8 cellular contexts compared by ENCODE assay signal in the genomic region with DNA sequence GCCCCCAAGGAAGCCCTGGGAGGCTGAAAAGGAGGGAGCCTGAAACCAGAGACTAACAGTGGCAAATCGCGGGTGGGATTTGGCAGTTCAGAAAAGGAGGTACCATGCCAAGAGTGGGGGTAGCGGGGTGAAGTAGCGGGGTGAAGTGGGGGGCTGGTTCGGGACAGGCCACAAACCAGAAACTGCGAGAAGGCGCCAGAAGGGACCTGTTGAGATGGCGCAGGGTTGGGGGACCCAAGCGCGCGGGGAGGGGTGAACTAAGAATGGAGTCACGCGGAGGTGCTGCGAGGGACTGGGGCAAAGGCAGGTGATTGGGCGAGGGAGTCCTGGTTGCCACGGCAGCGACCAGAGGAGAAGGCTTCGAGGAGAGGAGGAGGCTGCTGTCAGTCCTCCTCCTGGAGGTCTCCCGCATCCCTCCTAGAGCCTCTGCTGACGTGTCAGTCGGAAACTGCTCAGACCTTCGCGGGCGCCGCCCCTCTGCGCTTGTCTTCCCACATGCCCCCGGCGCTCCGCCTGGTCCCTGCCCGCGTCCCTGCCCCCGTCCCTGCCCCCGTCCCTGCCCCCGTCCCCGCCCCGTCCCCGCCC. TPM values are rescaled to one million over a fixed set of nuclear protein-coding genes. Genes with fewer than 3 reads are reported as not detected.
A peak's percentile ranks its signal among the peaks of the same experiment; 100 is the strongest.
DNase-seq lines count a peak whose midpoint lies in the region; ATAC-seq and TF ChIP-seq lines count a peak whose summit lies in the region.

No MANE protein-coding gene starts in this region.

- 0 to 1% methylated on average over 17 to 37 of the region's 37 CpGs for WGBS in aorta, 2 donors

- no peaks in the 10 kb centered on the region for H3K27me3 ChIP-seq in aorta (ENCODE audit: control insufficient read depth in 1 of 2, insufficient read depth in 2 of 2, low read length in 1 of 2)

- peak; percentile 70 for ATAC-seq in GM18508 (IDR thresholded peaks at IDR 0.05; ENCODE audit: insufficient read depth, unreplicated experiment)
- peak; percentile 85 for ATAC-seq in HG02981 (IDR thresholded peaks at IDR 0.05; ENCODE audit: unreplicated experiment)
- peak; percentile 97 for ATAC-seq in aorta (ENCODE audit: low FRiP score)

- H3K4me3 ChIP-seq in astrocyte of the cerebellum (ENCODE audit: low read depth, low read length): peak overlapping the region; percentile 53
- peak overlapping the region; percentile 33 to 46 for H3K4me3 ChIP-seq in aorta (ENCODE audit: low read length in 2 of 2)

- intact Hi-C loops in aorta (cut with DNase I): no loop called here

- peak; percentile 89 to 93 for DNase-seq in NCI-H1930 (lab: John Stamatoyannopoulos, UW)
- peak; percentile 97 for DNase-seq in T-helper 22 cell (ENCODE audit: low read depth)
- peak; percentile 96 for DNase-seq in astrocyte of the cerebellum (ENCODE audit: low read depth)
- DNase-seq in hippocampal formation (lab: John Stamatoyannopoulos, UW): peak; percentile 87 to 88
- peak; percentile 91 for DNase-seq in renal cortical epithelial cell (ENCODE audit: low read depth)
- DNase-seq in aorta: peak; percentile 98 to 99

- no peaks in the 10 kb centered on the region for H3K9me3 ChIP-seq in aorta (ENCODE audit: control insufficient read depth, low read length)

- H3K36me3 ChIP-seq in aorta (ENCODE audit: control insufficient read depth in 1 of 2, insufficient read depth in 2 of 2, low read length in 1 of 2): no peaks in the 10 kb centered on the region

- in situ Hi-C loops in astrocyte of the cerebellum (cut with HindIII; ENCODE audit: low sequenced_read_pairs): no loop called here

- H3K4me1 ChIP-seq in aorta (ENCODE audit: control insufficient read depth in 1 of 2, insufficient read depth in 2 of 2, low read length in 2 of 2): no peaks in the 10 kb centered on the region

- TF ChIP-seq CTCF in astrocyte of the cerebellum (IDR thresholded peaks at IDR 0.05; ENCODE audit: low read depth, low read length, missing control alignments): no peak

- H3K27ac ChIP-seq in aorta (ENCODE audit: low read depth in 1 of 2, low read length in 2 of 2): no peak overlapping the region

RNA-seq across cellular contexts. Expression of a gene that starts 0.4 kb away (rescaled TPM):
- total RNA-seq in renal cortical epithelial cell (21.0 and 53.4 TPM in 2 replicates), aorta (10 to 100 TPM; 55.7 to 67.4 TPM)
- 10 to 100 TPM; 15.7 to 43.3 TPM for polyA plus RNA-seq in aorta

RNA-seq across cellular contexts. Expression of a gene that starts 27.7 kb away (rescaled TPM):
- 10.6 and 11.0 TPM in 2 replicates for total RNA-seq in renal cortical epithelial cell
- total RNA-seq in aorta: 10 to 100 TPM in 1 of 2 donors, 1 to 10 TPM in 1; 5.6 to 12.5 TPM
- polyA plus RNA-seq in aorta: 1 to 10 TPM; 3.1 to 7.1 TPM
